Comparison of ENCODE assay signal across 11 cellular contexts in genomic region chr17:47280072-47280811, GRCh38. TPM values are rescaled to one million over a fixed set of nuclear protein-coding genes. Genes with fewer than 3 reads are reported as not detected.
A peak's percentile ranks its signal among the peaks of the same experiment; 100 is the strongest.
DNase-seq lines count a peak whose midpoint lies in the region; ATAC-seq, FAIRE-seq and TF ChIP-seq lines count a peak whose summit lies in the region.
"Had no signal": no experiment of that assay in that cellular context is flagged by ENCODE, and none has a peak within 500 bp of the region (broad histone marks: within the 10 kb centered on the region; RNA-seq: fewer than 3 reads in every experiment).

No MANE protein-coding gene starts in this region.

- H3K9me3 ChIP-seq in GM12878 (replicated peaks; ENCODE audit: control insufficient read depth, insufficient read depth, low read length) = no peaks in the 10 kb centered on the region; the same call in 2 of the 3 replicates
- H3K9me3 ChIP-seq in left lung = no peaks in the 10 kb centered on the region
- H3K9me3 ChIP-seq in thoracic aorta = no peaks in the 10 kb centered on the region

- peak overlapping the region; percentile 61 for H3K9ac ChIP-seq in GM12878 (ENCODE audit: control insufficient read depth, insufficient read depth, low read length)

- CTCF ChIA-PET in GM12878 (lab: Yijun Ruan, JAX) = interaction anchor here (1.4 to 3.3 kb wide), 4 partner anchors 7 to 50 kb away, joined by 5 to 15 read pairs (median 12); no protein-coding TSS in a partner anchor

- peak overlapping the region; percentile 76 for H3K4me2 ChIP-seq in GM12878 (ENCODE audit: control insufficient read depth, insufficient read depth)

- no TSS peak for BruUV-seq in GM12878 (replicated peaks; lab: Mats Ljungman, UMichigan)

- H3K27ac Mint-ChIP-seq in natural killer cell treated with Interleukin-12 subunit alpha and Interleukin-12 subunit beta and Interleukin-15 and Interleukin-18, amount 100 ng/mL, for 72 hours = no peak overlapping the region
- H3K27ac Mint-ChIP-seq: type B pancreatic cell had no signal

- SMC1A ChIA-PET in GM12878 (lab: Charles Lee; ENCODE audit: uncharacterized antibody, unreplicated experiment) = interaction anchor here (1.3 to 3.9 kb wide), 8 partner anchors 7 to 75 kb away, joined by 4 to 38 read pairs (median 12); partner anchors contain the start of gene ITGB3

- no peak overlapping the region for H3K4me3 ChIP-seq in GM12878
- H3K4me3 ChIP-seq in left lung = no peak overlapping the region
- no peak overlapping the region for H3K4me3 ChIP-seq in thoracic aorta

- intact Hi-C loops in GM12878 (cut with micrococcal nuclease; ENCODE audit: unreplicated experiment) (no loop called here), left lung (cut with DNase I) (no loop called here)

- 49% methylated on average over 14 of the region's 14 CpGs for WGBS in GM12878 (ENCODE audit: insufficient coverage, insufficient replicate concordance, low lambda C conversion rate, missing lambda C conversion rate)

- RAD21 ChIA-PET in GM12878 (lab: Charles Lee; ENCODE audit: unreplicated experiment) = interaction anchor here (1.0 to 7.1 kb wide), 6 partner anchors 8 to 75 kb away, joined by 3 to 43 read pairs (median 6); partner anchors contain the start of gene ITGB3

- peak; percentile 38 for DNase-seq in HS-27A (ENCODE audit: low read depth)
- no peak for DNase-seq in GM12878 (ENCODE audit: low read depth, low spot score)
- DNase-seq in left lung = no peak
- no peak for DNase-seq in thoracic aorta (ENCODE audit: low spot score)
- DNase-seq in GM19238 (ENCODE audit: insufficient read length, low spot score) = no peak
- no peak for DNase-seq in pons (ENCODE audit: low spot score)
- DNase-seq in natural killer cell treated with Interleukin-12 subunit alpha and Interleukin-12 subunit beta and Interleukin-15 and Interleukin-18, amount 100 ng/mL, for 72 hours (ENCODE audit: low spot score) = no peak
- DNase-seq in substantia nigra (lab: John Stamatoyannopoulos, UW) = no peak
- DNase-seq: activated T-cell treated with anti-CD3 and anti-CD28 coated beads, Interleukin-2, amount 50 U/mL, for 1 hour; SHP77 treated with DMSO at 0.1 percent for 48 hours had no signal

- TF ChIP-seq CTCF in GM12878 (IDR thresholded peaks at IDR 0.05 in 2 of 3, conservative IDR thresholded peaks at IDR 0.05 in 1 of 3; ENCODE audit: control insufficient read depth in 2 of 3, extremely low read depth in 1 of 3, insufficient read depth in 1 of 3, low read depth in 3 of 3, low read length in 3 of 3) (no peak), left lung (IDR thresholded peaks at IDR 0.05) (no peak), thoracic aorta (IDR thresholded peaks at IDR 0.05) (no peak)

- TF ChIP-seq EP300 in GM12878 (IDR thresholded peaks at IDR 0.05; ENCODE audit: borderline replicate concordance in 1 of 2, control insufficient read depth in 1 of 2, low read depth in 2 of 2, low read length in 2 of 2) = no peak

- in situ Hi-C loops in GM12878 (cut with MboI) = no loop called here

- TF ChIP-seq RAD21 in GM12878 (IDR thresholded peaks at IDR 0.05; ENCODE audit: insufficient read depth, low read depth, low read length) = no peak

- peaks cover 0 to 6% of the 10 kb centered on the region in 2 donors for H3K4me1 Mint-ChIP-seq in natural killer cell treated with Interleukin-12 subunit alpha and Interleukin-12 subunit beta and Interleukin-15 and Interleukin-18, amount 100 ng/mL, for 72 hours (ENCODE audit: low read depth in 2 of 2)

- ATAC-seq in GM12878 (no peak), left lung (no peak), thoracic aorta (ENCODE audit: insufficient number of reproducible peaks, low FRiP score, low read depth) (no peak)
- no peak for ATAC-seq in natural killer cell treated with Interleukin-12 subunit alpha and Interleukin-12 subunit beta and Interleukin-15 and Interleukin-18, amount 100 ng/mL, for 72 hours

- H3K4me1 ChIP-seq in GM12878 (ENCODE audit: control insufficient read depth, insufficient read depth, low read length) = peaks cover 40% of the 10 kb centered on the region
- peaks cover 42 to 64% of the 10 kb centered on the region in 2 donors for H3K4me1 ChIP-seq in left lung
- H3K4me1 ChIP-seq in thoracic aorta (ENCODE audit: control insufficient read depth in 1 of 2, low read depth in 2 of 2) = peaks cover 47 to 67% of the 10 kb centered on the region in 2 donors

- H3K27me3 ChIP-seq in GM12878 (replicated peaks in 1 of 2; ENCODE audit: control insufficient read depth in 2 of 2, insufficient read depth in 2 of 2, low read length in 1 of 2) (no peaks in the 10 kb centered on the region), left lung (no peaks in the 10 kb centered on the region), thoracic aorta (replicated peaks; ENCODE audit: insufficient read depth) (no peaks in the 10 kb centered on the region)

- H3K79me2 ChIP-seq in GM12878 (ENCODE audit: control insufficient read depth, insufficient read depth, low read length) = no peaks in the 10 kb centered on the region

- H3K9me3 Mint-ChIP-seq in natural killer cell treated with Interleukin-12 subunit alpha and Interleukin-12 subunit beta and Interleukin-15 and Interleukin-18, amount 100 ng/mL, for 72 hours = no peaks in the 10 kb centered on the region
- H3K9me3 Mint-ChIP-seq: type B pancreatic cell had no signal

- FAIRE-seq in GM12878 (lab: Jason Lieb, UNC) = no peak

- no peaks in the 10 kb centered on the region for H3K36me3 Mint-ChIP-seq in natural killer cell treated with Interleukin-12 subunit alpha and Interleukin-12 subunit beta and Interleukin-15 and Interleukin-18, amount 100 ng/mL, for 72 hours
- H3K36me3 Mint-ChIP-seq: type B pancreatic cell had no signal

- H3K27ac ChIP-seq in GM12878 (ENCODE audit: control insufficient read depth, insufficient read depth) (peak overlapping the region; percentile 79), left lung (peak overlapping the region; percentile 77 to 88), thoracic aorta (peak overlapping the region; percentile 96 to 97), substantia nigra (ENCODE audit: low read depth, low read length, poor library complexity, severe bottlenecking) (no peak overlapping the region)

- no peak overlapping the region for H3K4me3 Mint-ChIP-seq in natural killer cell treated with Interleukin-12 subunit alpha and Interleukin-12 subunit beta and Interleukin-15 and Interleukin-18, amount 100 ng/mL, for 72 hours
- H3K4me3 Mint-ChIP-seq: type B pancreatic cell had no signal

- H2AFZ ChIP-seq in GM12878 (ENCODE audit: control insufficient read depth, low read depth, low read length) = no peak overlapping the region

- TF ChIP-seq POLR2A in GM12878 (IDR thresholded peaks at IDR 0.05; ENCODE audit: low read depth, low read length) = no peak

- H3K27me3 Mint-ChIP-seq in natural killer cell treated with Interleukin-12 subunit alpha and Interleukin-12 subunit beta and Interleukin-15 and Interleukin-18, amount 100 ng/mL, for 72 hours = peaks cover 2 to 6% of the 10 kb centered on the region in 2 donors
- H3K27me3 Mint-ChIP-seq: type B pancreatic cell had no signal

- H3K36me3 ChIP-seq in GM12878 (ENCODE audit: control insufficient read depth in 2 of 2, insufficient read depth in 2 of 2, low read length in 1 of 2) = peaks cover 0 to 3% of the 10 kb centered on the region in 2 experiments; a peak in 2 of 4 replicates
- H3K36me3 ChIP-seq in left lung = no peaks in the 10 kb centered on the region
- peaks cover 9% of the 10 kb centered on the region for H3K36me3 ChIP-seq in thoracic aorta

- no peaks in the 10 kb centered on the region for H4K20me1 ChIP-seq in GM12878 (ENCODE audit: control insufficient read depth, insufficient read depth)

- POLR2A ChIA-PET in GM12878 (lab: Charles Lee) = interaction anchor here (1.3 to 2.3 kb wide), 6 partner anchors 7 to 90 kb away, joined by 4 to 16 read pairs (median 10); partner anchors contain the start of genes CDC27 and ITGB3

RNA-seq across cellular contexts. Expression of gene ITGB3, which starts 26.6 kb away (rescaled TPM):
- total RNA-seq in GM12878 (2013; cell fraction: nucleolus; rRNA removed) = 40.8 and 47.7 TPM in 2 replicates
- total RNA-seq in GM12878 (2014; rRNA removed) (16.2 and 17.7 TPM in 2 replicates), GM12878 (2014; rRNA removed; fragmentation: Illumina TruSeq; extraction: Trizol) (14.8 and 15.4 TPM in 2 replicates), GM12878 (2021) (22.8 and 22.9 TPM in 2 replicates), left lung (10 to 100 TPM in 1 of 2 donors, 1 to 10 TPM in 1; 9.4 to 10.9 TPM), thoracic aorta (100 to 1,000 TPM in 1 of 2 donors, 10 to 100 TPM in 1; 68.1 to 197 TPM)
- polyA plus RNA-seq in GM12878 (2011; ENCODE audit: low read depth) = 1.4 TPM
- polyA plus RNA-seq in GM12878 (2011; rRNA removed) (7.9 and 12.0 TPM in 2 replicates), GM12878 (2014; fragmentation: Illumina TruSeq; extraction: Trizol) (17.0 and 17.3 TPM in 2 replicates), GM12878 (2014; fragmentation: Nextera tagmentation; extraction: Ambion mirVana) (1 to 10 TPM in 1 of 2 experiments, under 1 TPM in 1; 0.69 to 1.4 TPM), GM12878 (2014; rRNA removed) (15.2 and 15.6 TPM in 2 replicates), GM12878 (2016; fragmentation: Nextera tagmentation; extraction: Ambion mirVana) (10 to 100 TPM; 10.6 to 12.3 TPM)
- 11.2 and 12.0 TPM in 2 replicates for polyA plus RNA-seq in GM12878 (2011; cell fraction: cytosol; rRNA removed)
- polyA plus RNA-seq in GM12878 (2011; cell fraction: nucleus; rRNA removed) = 10.9 and 12.4 TPM in 2 replicates
- 1.7 and 2.1 TPM in 2 replicates for polyA plus RNA-seq in GM12878 (2012)
- polyA minus RNA-seq in GM12878 (2011; rRNA and poly(A)+ RNA removed) = 28.0 and 30.9 TPM in 2 replicates
- polyA minus RNA-seq in GM12878 (2011; cell fraction: cytosol; rRNA and poly(A)+ RNA removed) = 4.4 and 5.1 TPM in 2 replicates
- 8.7 and 10.0 TPM in 2 replicates for polyA minus RNA-seq in GM12878 (2011; cell fraction: nucleus; rRNA and poly(A)+ RNA removed)
- under 1 TPM in 1 of 2 donors, not detected in 1; 0.39 TPM for total RNA-seq in natural killer cell treated with Interleukin-12 subunit alpha and Interleukin-12 subunit beta and Interleukin-15 and Interleukin-18, amount 100 ng/mL, for 72 hours

RNA-seq across cellular contexts. Expression of gene EFCAB13, which starts 43.5 kb away (rescaled TPM):
- 56.3 and 63.3 TPM in 2 replicates for total RNA-seq in GM12878 (2013; cell fraction: nucleolus; rRNA removed)
- total RNA-seq in GM12878 (2014; rRNA removed) (4.5 and 8.3 TPM in 2 replicates), GM12878 (2014; rRNA removed; fragmentation: Illumina TruSeq; extraction: Trizol) (7.3 and 8.7 TPM in 2 replicates), GM12878 (2021) (6.6 and 6.8 TPM in 2 replicates), left lung (10 to 100 TPM in 1 of 2 donors, 1 to 10 TPM in 1; 7.4 to 10.3 TPM), thoracic aorta (10 to 100 TPM in 1 of 2 donors, 1 to 10 TPM in 1; 8.1 to 16.7 TPM)
- polyA plus RNA-seq in GM12878 (2011; ENCODE audit: low read depth) = 1.1 TPM
- polyA plus RNA-seq in GM12878 (2011; rRNA removed) (2.3 and 4.2 TPM in 2 replicates), GM12878 (2014; fragmentation: Illumina TruSeq; extraction: Trizol) (4.3 and 5.5 TPM in 2 replicates), GM12878 (2014; fragmentation: Nextera tagmentation; extraction: Ambion mirVana) (1 to 10 TPM in 1 of 2 experiments, under 1 TPM in 1; 0.90 to 1.9 TPM), GM12878 (2014; rRNA removed) (2.7 and 5.6 TPM in 2 replicates), GM12878 (2016; fragmentation: Nextera tagmentation; extraction: Ambion mirVana) (1 to 10 TPM; 5.7 to 7.8 TPM)
- 0.45 and 0.52 TPM in 2 replicates for polyA plus RNA-seq in GM12878 (2011; cell fraction: cytosol; rRNA removed)
- 3.0 and 3.8 TPM in 2 replicates for polyA plus RNA-seq in GM12878 (2011; cell fraction: nucleus; rRNA removed)
- polyA plus RNA-seq in GM12878 (2012) = 3.3 and 3.7 TPM in 2 replicates
- 2.0 and 5.6 TPM in 2 replicates for polyA minus RNA-seq in GM12878 (2011; rRNA and poly(A)+ RNA removed)
- 0.40 and 0.94 TPM in 2 replicates for polyA minus RNA-seq in GM12878 (2011; cell fraction: cytosol; rRNA and poly(A)+ RNA removed)
- 4.1 and 6.8 TPM in 2 replicates for polyA minus RNA-seq in GM12878 (2011; cell fraction: nucleus; rRNA and poly(A)+ RNA removed)
- total RNA-seq in natural killer cell treated with Interleukin-12 subunit alpha and Interleukin-12 subunit beta and Interleukin-15 and Interleukin-18, amount 100 ng/mL, for 72 hours = 1 to 10 TPM; 1.9 to 4.9 TPM

Comparison
In these comparisons a context has a peak if more than half of its experiments do, and no peak if none do; other contexts are left out.
1. RNA of gene ITGB3, which starts 26.6 kb away (total RNA-seq): 68.1 to 197 TPM in thoracic aorta, 14.8 to 47.7 TPM in GM12878 and 9.4 to 10.9 TPM in left lung; 0.39 TPM in natural killer cell treated with Interleukin-12 subunit alpha and Interleukin-12 subunit beta and Interleukin-15 and Interleukin-18, amount 100 ng/mL, for 72 hours; every median in the first group is over 4 times any median in the second.